8 cellular contexts compared by ENCODE assay signal in genomic region chr1:43348343-43348808, GRCh38. TPM values are rescaled to one million over a fixed set of nuclear protein-coding genes. Genes with fewer than 3 reads are reported as not detected.
DNase-seq lines count a peak whose midpoint lies in the region; ATAC-seq and TF ChIP-seq lines count a peak whose summit lies in the region.

No MANE protein-coding gene starts in this region.

- intact Hi-C loops in activated T-helper 2 cell treated with anti-CD3 and anti-CD28 coated beads, Interferon-gamma antibody, Interleukin-2, Interleukin-4, amounts not matched to agents 10 μg/mL and 5 μg/mL and 100 μg/mL, durations not matched to agents 14 hours and 24 hours and 36 hours (cut with micrococcal nuclease), result loop anchor here (5.0 kb wide), 1 partner anchor 51 kb away; no protein-coding TSS in a partner anchor

- no peaks in the 10 kb centered on the region for H3K9me3 ChIP-seq in iPS-15b (ENCODE audit: control insufficient read depth, insufficient read depth, low read length)

- ATAC-seq in stimulated activated naive B cell treated with anti-CD40 and anti-IgM and Interleukin-4, amounts not matched to agents 10 μg/mL and 1 μg/mL and 100 μg/mL, for 72 hours (replicated peaks), result no peak
- ATAC-seq in HG02759 (IDR thresholded peaks at IDR 0.05; ENCODE audit: unreplicated experiment) (no peak), HG02885 (IDR thresholded peaks at IDR 0.05; ENCODE audit: poor library complexity, unreplicated experiment) (no peak), GM18909 (IDR thresholded peaks at IDR 0.05; ENCODE audit: poor library complexity, unreplicated experiment) (no peak)

- H3K4me1 Mint-ChIP-seq in activated T-helper 2 cell treated with anti-CD3 and anti-CD28 coated beads, Interferon-gamma antibody, Interleukin-2, Interleukin-4, amounts not matched to agents 10 μg/mL and 5 μg/mL and 100 μg/mL, durations not matched to agents 14 hours and 24 hours and 36 hours (ENCODE audit: low read depth), result peaks cover 34% of the 10 kb centered on the region
- peaks cover 16 to 18% of the 10 kb centered on the region in 2 donors for H3K4me1 Mint-ChIP-seq in stimulated activated naive B cell treated with anti-CD40 and anti-IgM and Interleukin-4, amounts not matched to agents 10 μg/mL and 1 μg/mL and 100 μg/mL, for 72 hours

- H3K4me2 ChIP-seq in KMS-11, result no peak overlapping the region

- H3K27me3 ChIP-seq in ACC112 (ENCODE audit: insufficient read depth, low read length), result 0 out of 2 replicates have a peak, but pooled peaks cover 7% of the 10 kb centered on the region
- H3K27me3 ChIP-seq in KMS-11 (ENCODE audit: insufficient read depth, low read depth), result no peaks in the 10 kb centered on the region
- peaks cover 21% of the 10 kb centered on the region for H3K27me3 ChIP-seq in iPS-15b (ENCODE audit: control insufficient read depth, insufficient read depth, low read length)

- H3K4me3 Mint-ChIP-seq in activated T-helper 2 cell treated with anti-CD3 and anti-CD28 coated beads, Interferon-gamma antibody, Interleukin-2, Interleukin-4, amounts not matched to agents 10 μg/mL and 5 μg/mL and 100 μg/mL, durations not matched to agents 14 hours and 24 hours and 36 hours (ENCODE audit: low read depth), result peak overlapping the region; percentile 20
- peak overlapping the region; percentile 55 to 57 for H3K4me3 Mint-ChIP-seq in stimulated activated naive B cell treated with anti-CD40 and anti-IgM and Interleukin-4, amounts not matched to agents 10 μg/mL and 1 μg/mL and 100 μg/mL, for 72 hours

- H4K20me1 ChIP-seq in KMS-11 (ENCODE audit: insufficient read depth), result no peaks in the 10 kb centered on the region

- H3K27me3 Mint-ChIP-seq in activated T-helper 2 cell treated with anti-CD3 and anti-CD28 coated beads, Interferon-gamma antibody, Interleukin-2, Interleukin-4, amounts not matched to agents 10 μg/mL and 5 μg/mL and 100 μg/mL, durations not matched to agents 14 hours and 24 hours and 36 hours (ENCODE audit: low read depth), result no peaks in the 10 kb centered on the region
- H3K27me3 Mint-ChIP-seq in stimulated activated naive B cell treated with anti-CD40 and anti-IgM and Interleukin-4, amounts not matched to agents 10 μg/mL and 1 μg/mL and 100 μg/mL, for 72 hours, result no peaks in the 10 kb centered on the region

- H3K79me2 ChIP-seq in ACC112 (ENCODE audit: control insufficient read depth, insufficient read depth, low read length, unreplicated experiment) (no peaks in the 10 kb centered on the region), KMS-11 (ENCODE audit: insufficient read depth, low read depth) (no peaks in the 10 kb centered on the region)

- H3K36me3 ChIP-seq in ACC112 (ENCODE audit: insufficient read depth, low read length), result no peaks in the 10 kb centered on the region
- H3K36me3 ChIP-seq in KMS-11 (ENCODE audit: insufficient read depth), result no peaks in the 10 kb centered on the region
- H3K36me3 ChIP-seq in iPS-15b (ENCODE audit: control insufficient read depth, insufficient read depth, low read length), result no peaks in the 10 kb centered on the region

- H3K36me3 Mint-ChIP-seq in activated T-helper 2 cell treated with anti-CD3 and anti-CD28 coated beads, Interferon-gamma antibody, Interleukin-2, Interleukin-4, amounts not matched to agents 10 μg/mL and 5 μg/mL and 100 μg/mL, durations not matched to agents 14 hours and 24 hours and 36 hours (ENCODE audit: low read depth), result no peaks in the 10 kb centered on the region
- peaks cover 0 to 1% of the 10 kb centered on the region in 2 donors for H3K36me3 Mint-ChIP-seq in stimulated activated naive B cell treated with anti-CD40 and anti-IgM and Interleukin-4, amounts not matched to agents 10 μg/mL and 1 μg/mL and 100 μg/mL, for 72 hours

- H3K9me3 Mint-ChIP-seq in activated T-helper 2 cell treated with anti-CD3 and anti-CD28 coated beads, Interferon-gamma antibody, Interleukin-2, Interleukin-4, amounts not matched to agents 10 μg/mL and 5 μg/mL and 100 μg/mL, durations not matched to agents 14 hours and 24 hours and 36 hours, result no peaks in the 10 kb centered on the region
- no peaks in the 10 kb centered on the region for H3K9me3 Mint-ChIP-seq in stimulated activated naive B cell treated with anti-CD40 and anti-IgM and Interleukin-4, amounts not matched to agents 10 μg/mL and 1 μg/mL and 100 μg/mL, for 72 hours

- H3K27ac ChIP-seq in ACC112 (ENCODE audit: low read depth, low read length) (no peak overlapping the region), KMS-11 (no peak overlapping the region)

- H3K4me3 ChIP-seq in ACC112 (ENCODE audit: low read depth, low read length), result peak overlapping the region; percentile 71
- no peak overlapping the region for H3K4me3 ChIP-seq in KMS-11 (IDR thresholded peaks at IDR 0.05; ENCODE audit: insufficient read depth, low read depth, low read length)
- peak overlapping the region; percentile 95 for H3K4me3 ChIP-seq in iPS-15b (ENCODE audit: low read depth, low read length)

- H2AFZ ChIP-seq in ACC112 (ENCODE audit: low read length, unreplicated experiment) (peak overlapping the region; percentile 44), KMS-11 (ENCODE audit: low read depth) (peak overlapping the region; percentile 22)

- H3K4me1 ChIP-seq in ACC112 (ENCODE audit: control insufficient read depth, insufficient read depth, low read length, unreplicated experiment) (peaks cover 19% of the 10 kb centered on the region), KMS-11 (ENCODE audit: low read depth, poor library complexity, severe bottlenecking) (no peaks in the 10 kb centered on the region), iPS-15b (ENCODE audit: control insufficient read depth, insufficient read depth, low read length) (peaks cover 10% of the 10 kb centered on the region)

- no peak for TF ChIP-seq CTCF in KMS-11 (conservative IDR thresholded peaks at IDR 0.05; ENCODE audit: low read depth, low read length)

- peak overlapping the region; percentile 60; the same call in 1 of the 2 replicates for H3K9ac ChIP-seq in KMS-11
- peak overlapping the region; percentile 65 for H3K9ac ChIP-seq in iPS-15b (ENCODE audit: low read depth, low read length)

- DNase-seq in activated T-helper 2 cell treated with anti-CD3 and anti-CD28 coated beads, Interferon-gamma antibody, Interleukin-2, Interleukin-4, amounts not matched to agents 10 μg/mL and 5 μg/mL and 100 μg/mL, durations not matched to agents 14 hours and 24 hours and 36 hours (ENCODE audit: low spot score), result no peak
- DNase-seq in stimulated activated naive B cell treated with anti-CD40 and anti-IgM and Interleukin-4, amounts not matched to agents 10 μg/mL and 1 μg/mL and 100 μg/mL, for 72 hours, result no peak

- peak overlapping the region; percentile 26 for H3K27ac Mint-ChIP-seq in activated T-helper 2 cell treated with anti-CD3 and anti-CD28 coated beads, Interferon-gamma antibody, Interleukin-2, Interleukin-4, amounts not matched to agents 10 μg/mL and 5 μg/mL and 100 μg/mL, durations not matched to agents 14 hours and 24 hours and 36 hours
- peak overlapping the region; percentile 57 for H3K27ac Mint-ChIP-seq in stimulated activated naive B cell treated with anti-CD40 and anti-IgM and Interleukin-4, amounts not matched to agents 10 μg/mL and 1 μg/mL and 100 μg/mL, for 72 hours

RNA-seq across cellular contexts. Expression of gene CDC20, which starts 10.4 kb away (rescaled TPM):
- 125 and 128 TPM in 2 replicates for total RNA-seq in activated T-helper 2 cell treated with anti-CD3 and anti-CD28 coated beads, Interferon-gamma antibody, Interleukin-2, Interleukin-4, amounts not matched to agents 10 μg/mL and 5 μg/mL and 100 μg/mL, durations not matched to agents 14 hours and 24 hours and 36 hours

RNA-seq across cellular contexts. Expression of gene MPL, which starts 10.8 kb away (rescaled TPM):
- total RNA-seq in activated T-helper 2 cell treated with anti-CD3 and anti-CD28 coated beads, Interferon-gamma antibody, Interleukin-2, Interleukin-4, amounts not matched to agents 10 μg/mL and 5 μg/mL and 100 μg/mL, durations not matched to agents 14 hours and 24 hours and 36 hours, result not detected in 2 replicates

RNA-seq across cellular contexts. Expression of gene ELOVL1, which starts 19.4 kb away (rescaled TPM):
- 82.7 and 83.6 TPM in 2 replicates for total RNA-seq in activated T-helper 2 cell treated with anti-CD3 and anti-CD28 coated beads, Interferon-gamma antibody, Interleukin-2, Interleukin-4, amounts not matched to agents 10 μg/mL and 5 μg/mL and 100 μg/mL, durations not matched to agents 14 hours and 24 hours and 36 hours

RNA-seq across cellular contexts. Expression of gene MED8, which starts 41.2 kb away (rescaled TPM):
- total RNA-seq in activated T-helper 2 cell treated with anti-CD3 and anti-CD28 coated beads, Interferon-gamma antibody, Interleukin-2, Interleukin-4, amounts not matched to agents 10 μg/mL and 5 μg/mL and 100 μg/mL, durations not matched to agents 14 hours and 24 hours and 36 hours, result 40.8 and 41.6 TPM in 2 replicates

RNA-seq across cellular contexts. Expression of gene SZT2, which starts 41.3 kb away (rescaled TPM):
- 56.6 and 58.4 TPM in 2 replicates for total RNA-seq in activated T-helper 2 cell treated with anti-CD3 and anti-CD28 coated beads, Interferon-gamma antibody, Interleukin-2, Interleukin-4, amounts not matched to agents 10 μg/mL and 5 μg/mL and 100 μg/mL, durations not matched to agents 14 hours and 24 hours and 36 hours
